ENCODE assay signal across 16 cellular contexts in genomic region chr1:2318294-2319278, GRCh38.
DNase-seq lines count a peak whose midpoint lies in the region; ATAC-seq and TF ChIP-seq lines count a peak whose summit lies in the region.
"Had no signal": no experiment of that assay in that cellular context is flagged by ENCODE, and none has a peak within 500 bp of the region (broad histone marks: within the 10 kb centered on the region; RNA-seq: fewer than 3 reads in every experiment).

No MANE protein-coding gene starts in this region.

- H3K79me2 ChIP-seq in GM23248 (ENCODE audit: insufficient read depth): no peaks in the 10 kb centered on the region

- WGBS in gastroesophageal sphincter (ENCODE audit: low coverage in 1 of 2), 2 donors: 67% methylated on average over 9 of the region's 41 CpGs; no CpG with 5 or more reads in 1 of the 2 donors
- WGBS in GM23248 (ENCODE audit: low coverage in 1 of 2, low lambda C conversion rate in 2 of 2, missing lambda C conversion rate in 2 of 2), 2 experiments: 51 to 61% methylated on average over 30 to 39 of the region's 41 CpGs

- POLR2A ChIA-PET in CD8-positive, alpha-beta T cell (lab: Charles Lee): interaction anchor here (0.7 to 1.6 kb wide), 3 partner anchors 63 to 223 kb away, joined by 3 to 4 read pairs (median 4); partner anchors contain the start of gene FAAP20

- H3K4me2 ChIP-seq in GM23248 (ENCODE audit: unreplicated experiment): no peak overlapping the region

- H3K9me3 ChIP-seq in CD8-positive, alpha-beta T cell (ENCODE audit: low read length): no peaks in the 10 kb centered on the region
- H3K9me3 ChIP-seq in gastroesophageal sphincter (no peaks in the 10 kb centered on the region), GM23248 (ENCODE audit: low read depth) (no peaks in the 10 kb centered on the region)
- H3K9me3 ChIP-seq: adrenal gland had no signal

- CTCF ChIA-PET in CD8-positive, alpha-beta T cell (lab: Charles Lee): interaction anchor here (1.0 to 2.1 kb wide), 3 partner anchors 122 to 144 kb away, joined by 3 to 11 read pairs (median 5); partner anchors contain the start of gene FAAP20

- no peak overlapping the region for H2AFZ ChIP-seq in GM23248

- peak in 1 of 7 experiments; percentile 65 for DNase-seq in CD8-positive, alpha-beta T cell
- peak; percentile 34 for DNase-seq in NCI-H2171 (lab: John Stamatoyannopoulos, UW)
- peak; percentile 67 for DNase-seq in retina
- no peak for DNase-seq in caudate nucleus (lab: John Stamatoyannopoulos, UW)
- DNase-seq in brain microvascular endothelial cell: no peak
- DNase-seq in GM23248: no peak
- DNase-seq: activated CD4-positive, alpha-beta T cell treated with anti-CD3 and anti-CD28 coated beads for 48 hours; activated T-cell treated with anti-CD3 and anti-CD28 coated beads, Interleukin-2, amount 50 U/mL, for 4 hours; adrenal gland; DMS153; head of caudate nucleus; naive B cell; NK-92 treated with Interleukin-12 subunit alpha and Interleukin-12 subunit beta, amount 100 ng/mL, for 24 hours had no signal

- H3K4me1 Mint-ChIP-seq in CD8-positive, alpha-beta T cell (ENCODE audit: low read depth): peaks cover 22% of the 10 kb centered on the region

- H4K20me1 ChIP-seq in GM23248 (ENCODE audit: insufficient read depth): no peaks in the 10 kb centered on the region

- peak overlapping the region; percentile 27 for H3K4me3 ChIP-seq in CD8-positive, alpha-beta T cell (ENCODE audit: low read depth, low read length)
- H3K4me3 ChIP-seq in gastroesophageal sphincter (no peak overlapping the region), brain microvascular endothelial cell (ENCODE audit: low read depth, low read length) (no peak overlapping the region), GM23248 (no peak overlapping the region)
- H3K4me3 ChIP-seq: adrenal gland had no signal

- no peaks in the 10 kb centered on the region for H3K36me3 ChIP-seq in CD8-positive, alpha-beta T cell (ENCODE audit: insufficient read depth, low read length)
- H3K36me3 ChIP-seq in gastroesophageal sphincter (no peaks in the 10 kb centered on the region), brain microvascular endothelial cell (replicated peaks) (no peaks in the 10 kb centered on the region), GM23248 (ENCODE audit: low read depth) (no peaks in the 10 kb centered on the region)
- H3K36me3 ChIP-seq: adrenal gland had no signal

- H3K27me3 ChIP-seq in CD8-positive, alpha-beta T cell (ENCODE audit: insufficient read depth, low read length): no peaks in the 10 kb centered on the region
- no peaks in the 10 kb centered on the region for H3K27me3 ChIP-seq in gastroesophageal sphincter
- no peaks in the 10 kb centered on the region for H3K27me3 ChIP-seq in brain microvascular endothelial cell (replicated peaks)
- no peaks in the 10 kb centered on the region for H3K27me3 ChIP-seq in GM23248 (replicated peaks; ENCODE audit: insufficient read depth)

- no peak for TF ChIP-seq CTCF in CD8-positive, alpha-beta T cell (IDR thresholded peaks at IDR 0.05)
- no peak for TF ChIP-seq CTCF in gastroesophageal sphincter (IDR thresholded peaks at IDR 0.05)
- no peak for TF ChIP-seq CTCF in brain microvascular endothelial cell (IDR thresholded peaks at IDR 0.05; ENCODE audit: low read depth, low read length, missing control alignments)

- H3K4me3 Mint-ChIP-seq in CD8-positive, alpha-beta T cell: no peak overlapping the region
- H3K4me3 Mint-ChIP-seq: activated T-cell treated with anti-CD3 and anti-CD28 coated beads, Interleukin-2, amount 50 U/mL, for 4 hours; B cell; naive B cell had no signal

- no peak overlapping the region for H3K27ac ChIP-seq in CD8-positive, alpha-beta T cell (ENCODE audit: low read depth, low read length)
- peak overlapping the region in 3 of 4 donors; percentile 93 to 97 (median 96) for H3K27ac ChIP-seq in gastroesophageal sphincter
- H3K27ac ChIP-seq in caudate nucleus (ENCODE audit: low read depth, low read length): no peak overlapping the region
- no peak overlapping the region for H3K27ac ChIP-seq in brain microvascular endothelial cell
- no peak overlapping the region for H3K27ac ChIP-seq in GM23248

- intact Hi-C loops in CD8-positive, alpha-beta T cell (cut with DNase I, micrococcal nuclease): loop anchor here (5.0 to 10.0 kb wide), 4 partner anchors 64 to 266 kb away; partner anchors contain the start of genes PANK4 (in 1 of the 2) and PRXL2B (in 1 of the 2)

- H3K9ac ChIP-seq in GM23248: no peak overlapping the region

- no peak for ATAC-seq in CD8-positive, alpha-beta T cell
- no peak for ATAC-seq in gastroesophageal sphincter
- ATAC-seq in GM19035 (IDR thresholded peaks at IDR 0.05; ENCODE audit: unreplicated experiment): no peak
- ATAC-seq: activated T-cell treated with anti-CD3 and anti-CD28 coated beads, Interleukin-2, amount 50 U/mL, for 4 hours had no signal

- in situ Hi-C loops in brain microvascular endothelial cell (cut with HindIII; ENCODE audit: low pct_ligation_motif_present, low sequenced_read_pairs) (loop anchor here (25.0 kb wide), 1 partner anchor 106 kb away; no protein-coding TSS in a partner anchor), GM23248 (cut with MboI) (no loop called here)

- H3K9me2 ChIP-seq in GM23248 (ENCODE audit: insufficient read depth): no peaks in the 10 kb centered on the region

- H3F3A ChIP-seq in GM23248 (ENCODE audit: insufficient read depth): no peaks in the 10 kb centered on the region

- no peak overlapping the region for H3K27ac Mint-ChIP-seq in CD8-positive, alpha-beta T cell

- no peak for TF ChIP-seq POLR2A in gastroesophageal sphincter (IDR thresholded peaks at IDR 0.05)

- TF ChIP-seq EP300 in gastroesophageal sphincter (IDR thresholded peaks at IDR 0.05): no peak

- no peaks in the 10 kb centered on the region for H3K9me3 Mint-ChIP-seq in CD8-positive, alpha-beta T cell
- H3K9me3 Mint-ChIP-seq: activated T-cell treated with anti-CD3 and anti-CD28 coated beads, Interleukin-2, amount 50 U/mL, for 4 hours; naive B cell had no signal

- no peaks in the 10 kb centered on the region for H3K27me3 Mint-ChIP-seq in CD8-positive, alpha-beta T cell (ENCODE audit: low read depth)
- H3K27me3 Mint-ChIP-seq: B cell had no signal

- H3K4me1 ChIP-seq in CD8-positive, alpha-beta T cell (ENCODE audit: insufficient read depth, low read length): peaks cover 61% of the 10 kb centered on the region
- H3K4me1 ChIP-seq in gastroesophageal sphincter: peaks cover 5 to 100% (median 65%) of the 10 kb centered on the region in 3 donors
- H3K4me1 ChIP-seq in GM23248 (ENCODE audit: insufficient read depth): peaks cover 13% of the 10 kb centered on the region

- no peaks in the 10 kb centered on the region for H3K36me3 Mint-ChIP-seq in CD8-positive, alpha-beta T cell
- H3K36me3 Mint-ChIP-seq: naive B cell had no signal

Comparison
In these comparisons a context has a peak if more than half of its experiments do, and no peak if none do; other contexts are left out.
1. DNase-seq: peak in NCI-H2171 (single experiment) and retina (single experiment); none in caudate nucleus (0 of 61), brain microvascular endothelial cell (single experiment) and GM23248 (single experiment).
2. H3K27ac ChIP-seq: peak in gastroesophageal sphincter (3 of 4); none in CD8-positive, alpha-beta T cell (single experiment), caudate nucleus (single experiment), brain microvascular endothelial cell (single experiment) and GM23248 (single experiment).